ENCODE assay signal across 21 cellular contexts in genomic region chr16:4868573-4868972, GRCh38. TPM values are rescaled to one million over a fixed set of nuclear protein-coding genes. Genes with fewer than 3 reads are reported as not detected.
DNase-seq lines count a peak whose midpoint lies in the region; ATAC-seq and TF ChIP-seq lines count a peak whose summit lies in the region.
"Had no signal": no experiment of that assay in that cellular context is flagged by ENCODE, and none has a peak within 500 bp of the region (broad histone marks: within the 10 kb centered on the region; RNA-seq: fewer than 3 reads in every experiment).

No MANE protein-coding gene starts in this region.

- TF ChIP-seq CTCF in C4-2B (conservative IDR thresholded peaks at IDR 0.05) (no peak), Calu3 (IDR thresholded peaks at IDR 0.05; ENCODE audit: unreplicated experiment) (no peak)

- peak overlapping the region; percentile 77 for H3K27ac ChIP-seq in C4-2B
- H3K27ac ChIP-seq in epithelial cell of prostate: peak overlapping the region; percentile 43
- H3K27ac ChIP-seq: BLaER1 treated with 17β-estradiol and CSF1 and Interleukin-3, amounts not matched to agents 10 nM and 100 nM; Peyer's patch; prostate gland; SJSA1 had no signal

- ATAC-seq in GM18861 (IDR thresholded peaks at IDR 0.05; ENCODE audit: unreplicated experiment): no peak
- ATAC-seq: activated CD4-positive, alpha-beta T cell treated with anti-CD3 and anti-CD28 coated beads for 36 hours had no signal

- H3K4me3 Mint-ChIP-seq in Calu3 (ENCODE audit: low read depth, unreplicated experiment): peak overlapping the region; percentile 64
- H3K4me3 Mint-ChIP-seq: activated CD4-positive, alpha-beta T cell treated with anti-CD3 and anti-CD28 coated beads for 36 hours had no signal

- peaks cover 41% of the 10 kb centered on the region for H3K4me1 Mint-ChIP-seq in Calu3 (ENCODE audit: low read depth, unreplicated experiment)

- no peaks in the 10 kb centered on the region for H3K9me3 Mint-ChIP-seq in Calu3 (ENCODE audit: low read depth, unreplicated experiment)

- DNase-seq in Calu3 (peak; percentile 34), epithelial cell of prostate (ENCODE audit: low read depth, low spot score) (no peak), mucosa of gallbladder (ENCODE audit: low spot score) (peak; percentile 38), NCI-H187 treated with DMSO at 0.1 percent for 48 hours (lab: John Stamatoyannopoulos, UW) (no peak), activated gamma-delta T cell treated with Interleukin-2 at 50 U/mL for 16 hours (no peak)
- DNase-seq: activated CD4-positive, alpha-beta T cell treated with anti-CD3 and anti-CD28 coated beads for 36 hours; activated CD8-positive, alpha-beta memory T cell treated with anti-CD3 and anti-CD28 coated beads for 24 hours; activated naive CD4-positive, alpha-beta T cell; DND-41; HCEC 1CT; NCI-H1092; NCI-H2029; NCI-H69; T-helper 1 cell; trophoblast cell had no signal

- CTCF ChIA-PET in Calu3 (lab: Charles Lee): interaction anchor here (1.4 to 2.3 kb wide), 2 partner anchors 47 to 68 kb away, joined by 3 to 9 read pairs; no protein-coding TSS in a partner anchor

- no TSS peak for BruUV-seq in Calu3 (replicated peaks; lab: Mats Ljungman, UMichigan)

- H3K27me3 Mint-ChIP-seq in Calu3 (ENCODE audit: unreplicated experiment): no peaks in the 10 kb centered on the region
- H3K27me3 Mint-ChIP-seq: activated CD4-positive, alpha-beta T cell treated with anti-CD3 and anti-CD28 coated beads for 36 hours had no signal

- H3K27ac Mint-ChIP-seq in Calu3 (ENCODE audit: unreplicated experiment): peak overlapping the region; percentile 9
- H3K27ac Mint-ChIP-seq: activated CD4-positive, alpha-beta T cell treated with anti-CD3 and anti-CD28 coated beads for 36 hours had no signal

- peaks cover 48% of the 10 kb centered on the region for H3K36me3 Mint-ChIP-seq in Calu3 (ENCODE audit: insufficient read depth, unreplicated experiment)

- intact Hi-C loops in Calu3 (cut with micrococcal nuclease; ENCODE audit: unreplicated experiment): loop anchor here (2.0 kb wide), 1 partner anchor 14 kb away; no protein-coding TSS in a partner anchor

RNA-seq across cellular contexts. Expression of gene UBN1, which starts 21.3 kb away (rescaled TPM):
- total RNA-seq in Calu3 (2022) (50.5 and 55.4 TPM in 2 replicates), mucosa of gallbladder (35.3 TPM)

RNA-seq across cellular contexts. Expression of gene GLYR1, which starts 21.5 kb away (rescaled TPM):
- total RNA-seq in Calu3 (2022): 158 and 159 TPM in 2 replicates
- total RNA-seq in mucosa of gallbladder: 128 TPM

Comparison
In these comparisons a context has a peak if more than half of its experiments do, and no peak if none do; other contexts are left out.
1. DNase-seq: peak in Calu3 (single experiment) and mucosa of gallbladder (single experiment); none in epithelial cell of prostate (single experiment), NCI-H187 treated with DMSO at 0.1 percent for 48 hours (single experiment) and activated gamma-delta T cell treated with Interleukin-2 at 50 U/mL for 16 hours (single experiment).